In the genomic region with DNA sequence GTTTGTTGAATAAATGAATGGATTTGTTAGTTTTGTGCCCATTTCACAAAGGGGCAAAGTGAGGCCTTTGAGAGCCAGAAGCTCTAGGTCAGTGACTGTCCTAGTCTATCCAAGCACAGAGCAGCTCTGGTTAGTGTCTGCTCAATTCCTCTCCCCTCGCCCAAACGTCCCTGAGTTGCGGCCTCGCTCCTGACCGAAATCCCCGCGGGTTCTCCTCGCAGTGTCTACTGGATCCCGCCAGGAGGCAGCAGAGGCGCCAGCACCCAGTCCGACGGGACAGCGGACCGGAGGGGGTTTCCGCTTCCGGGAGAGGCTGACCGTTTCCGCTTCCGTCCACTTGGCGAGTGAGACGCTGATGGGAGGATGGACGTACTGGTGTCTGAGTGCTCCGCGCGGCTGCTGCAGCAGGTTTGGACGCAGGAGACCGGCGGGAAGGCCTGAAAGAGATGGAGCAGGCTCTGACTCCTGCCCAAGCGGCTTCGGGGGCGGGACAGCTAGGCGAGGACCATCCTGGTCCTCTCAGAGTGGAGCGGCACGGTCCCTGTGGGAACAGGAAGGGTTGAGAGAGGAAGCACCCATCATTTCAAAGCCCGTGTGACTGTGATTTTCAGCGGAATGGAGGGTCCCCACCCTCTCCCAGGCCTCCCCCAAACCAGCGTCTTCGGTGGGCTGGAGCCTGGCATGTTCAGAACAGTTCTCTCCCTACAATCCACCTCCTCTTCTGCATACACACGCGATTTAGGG, we compare ENCODE assay signal across 8 cellular contexts. TPM values are rescaled to one million over a fixed set of nuclear protein-coding genes. Genes with fewer than 3 reads are reported as not detected.
DNase-seq lines count a peak whose midpoint lies in the region; ATAC-seq and TF ChIP-seq lines count a peak whose summit lies in the region.

Gene RARS1 (plus strand): TSS at position 336 of the 744 bp plus-strand sequence. CDS start 28 bp downstream, at position 364.

- POLR2A ChIA-PET in GM10248 (lab: Yijun Ruan, JAX) = no interaction called here

- no peaks in the 10 kb centered on the region for H3K9me3 Mint-ChIP-seq in HFFc6
- H3K9me3 Mint-ChIP-seq in activated naive CD4-positive, alpha-beta T cell treated with anti-CD3 and anti-CD28 coated beads, Interleukin-2, amount 10 ng/mL, durations not matched to agents 7 days and 5 days = no peaks in the 10 kb centered on the region

- H3K27ac ChIP-seq in gastroesophageal sphincter = peak within 1 kb of the TSS; percentile 32 to 84 (median 83)
- peak within 1 kb of the TSS; percentile 67 for H3K27ac ChIP-seq in neutrophil
- H3K27ac ChIP-seq in substantia nigra (ENCODE audit: low read depth, low read length, poor library complexity, severe bottlenecking) = peak within 1 kb of the TSS; percentile 82

- H3K27me3 Mint-ChIP-seq in HFFc6 (ENCODE audit: insufficient read depth) = no peaks in the 10 kb centered on the region
- H3K27me3 Mint-ChIP-seq in activated naive CD4-positive, alpha-beta T cell treated with anti-CD3 and anti-CD28 coated beads, Interleukin-2, amount 10 ng/mL, durations not matched to agents 7 days and 5 days = peaks cover 9% of the 10 kb centered on the region

- CTCF ChIA-PET in GM10248 (lab: Yijun Ruan, JAX) = interaction anchor here (0.6 to 2.3 kb wide), 12 partner anchors 9 to 386 kb away, joined by 3 to 10 read pairs (median 4); no protein-coding TSS in a partner anchor
- CTCF ChIA-PET in activated naive CD4-positive, alpha-beta T cell treated with anti-CD3 and anti-CD28 coated beads, Interleukin-2, amount 10 ng/mL, durations not matched to agents 7 days and 5 days (lab: Charles Lee) = interaction anchor here (0.8 kb wide), 1 partner anchor 106 kb away, joined by 3 read pairs; no protein-coding TSS in a partner anchor

- H3K36me3 ChIP-seq in gastroesophageal sphincter (peaks cover 0 to 33% of the 10 kb centered on the region in 2 donors), neutrophil (peaks cover 33% of the 10 kb centered on the region)

- ATAC-seq in gastroesophageal sphincter = peak; percentile 98

- DNase-seq in GM10248 (ENCODE audit: extremely low spot score) = peak; percentile 96
- DNase-seq in HFFc6 = peak; percentile 93
- peak; percentile 90 for DNase-seq in NAMALWA (ENCODE audit: low spot score)
- peak; percentile 95 for DNase-seq in SK-N-DZ (ENCODE audit: low spot score)
- peak; percentile 95 for DNase-seq in activated naive CD4-positive, alpha-beta T cell treated with anti-CD3 and anti-CD28 coated beads, Interleukin-2, amount 10 ng/mL, durations not matched to agents 7 days and 5 days
- peak; percentile 53 to 96 (median 90) for DNase-seq in substantia nigra (lab: John Stamatoyannopoulos, UW)

- H3K4me3 ChIP-seq in gastroesophageal sphincter (peak within 1 kb of the TSS; percentile 77 to 87), neutrophil (ENCODE audit: low read depth in 1 of 2, low read length in 1 of 2) (peak within 1 kb of the TSS; percentile 68 to 74)

- H3K4me3 Mint-ChIP-seq in HFFc6 = peak within 1 kb of the TSS; percentile 100
- peak within 1 kb of the TSS; percentile 99 for H3K4me3 Mint-ChIP-seq in activated naive CD4-positive, alpha-beta T cell treated with anti-CD3 and anti-CD28 coated beads, Interleukin-2, amount 10 ng/mL, durations not matched to agents 7 days and 5 days

- TF ChIP-seq POLR2A in gastroesophageal sphincter (IDR thresholded peaks at IDR 0.05) = peak; percentile 77 to 86

- WGBS in gastroesophageal sphincter (ENCODE audit: low coverage in 1 of 2), 2 donors = 0% methylated on average over 3 of the region's 40 CpGs

- H3K27me3 ChIP-seq in gastroesophageal sphincter (no peaks in the 10 kb centered on the region), neutrophil (peaks cover 30% of the 10 kb centered on the region)

- H3K36me3 Mint-ChIP-seq in HFFc6 (ENCODE audit: low read depth) = peaks cover 16% of the 10 kb centered on the region
- H3K36me3 Mint-ChIP-seq in activated naive CD4-positive, alpha-beta T cell treated with anti-CD3 and anti-CD28 coated beads, Interleukin-2, amount 10 ng/mL, durations not matched to agents 7 days and 5 days = peaks cover 20% of the 10 kb centered on the region

- H3K4me1 Mint-ChIP-seq in HFFc6 (ENCODE audit: low read depth) = peaks cover 35% of the 10 kb centered on the region
- H3K4me1 Mint-ChIP-seq in activated naive CD4-positive, alpha-beta T cell treated with anti-CD3 and anti-CD28 coated beads, Interleukin-2, amount 10 ng/mL, durations not matched to agents 7 days and 5 days = peaks cover 38% of the 10 kb centered on the region

- TF ChIP-seq CTCF in GM10248 (IDR thresholded peaks at IDR 0.05; ENCODE audit: control extremely low read depth, extremely low read depth, low read depth, missing control alignments) (peak; percentile 98), HFFc6 (IDR thresholded peaks at IDR 0.05) (peak; percentile 90), gastroesophageal sphincter (IDR thresholded peaks at IDR 0.05) (peak; percentile 89 to 99 (median 93)), neutrophil (IDR thresholded peaks at IDR 0.05) (peak; percentile 90)

- H3K4me1 ChIP-seq in gastroesophageal sphincter (peaks cover 0 to 19% (median 2%) of the 10 kb centered on the region in 3 donors), neutrophil (ENCODE audit: control insufficient read depth in 1 of 2, insufficient read depth in 1 of 2, low read depth in 1 of 2, low read length in 1 of 2) (peaks cover 13 to 15% of the 10 kb centered on the region in 2 experiments)

- H3K9me3 ChIP-seq in gastroesophageal sphincter (no peaks in the 10 kb centered on the region), neutrophil (no peaks in the 10 kb centered on the region)

- peak within 1 kb of the TSS; percentile 92 for H3K27ac Mint-ChIP-seq in HFFc6
- peak within 1 kb of the TSS; percentile 90 for H3K27ac Mint-ChIP-seq in activated naive CD4-positive, alpha-beta T cell treated with anti-CD3 and anti-CD28 coated beads, Interleukin-2, amount 10 ng/mL, durations not matched to agents 7 days and 5 days

- TF ChIP-seq EP300 in gastroesophageal sphincter (IDR thresholded peaks at IDR 0.05) = no peak

RNA-seq across cellular contexts. Expression of gene RARS1, which starts in this region (rescaled TPM):
- 100 to 1,000 TPM; 151 to 184 (median 168) TPM for total RNA-seq in HFFc6 (2021; fragmentation: NEBNext Ultra II Directional; extraction: Animal tissue kit (Norgen Biotek cat#: 25700))
- 104 and 140 TPM in 2 replicates for polyA plus RNA-seq in SK-N-DZ (2014; cell fraction: cytosol; rRNA removed)
- polyA plus RNA-seq in SK-N-DZ (2014; cell fraction: nucleus; rRNA removed) = 95.6 and 150 TPM in 2 replicates
- total RNA-seq in gastroesophageal sphincter = 10 to 100 TPM; 51.3 to 89.1 (median 75.9) TPM

Comparison
In these comparisons a context has a peak if more than half of its experiments do, and no peak if none do; other contexts are left out.
1. Peak in every context shown above with its lines: DNase-seq, ATAC-seq, H3K4me3 ChIP-seq and H3K27ac ChIP-seq.